ENCODE assay signal across 8 cellular contexts in genomic region chr5:95861858-95862561, GRCh38. TPM values are rescaled to one million over a fixed set of nuclear protein-coding genes. Genes with fewer than 3 reads are reported as not detected.
DNase-seq lines count a peak whose midpoint lies in the region; ATAC-seq and TF ChIP-seq lines count a peak whose summit lies in the region.

No MANE protein-coding gene starts in this region.

- no peak for TF ChIP-seq CTCF in WI38 (IDR thresholded peaks at IDR 0.05; ENCODE audit: low read depth, low read length)

- DNase-seq in H4 (ENCODE audit: low spot score) (peak; percentile 80), amygdala (lab: John Stamatoyannopoulos, UW) (no peak), cerebellar nuclear complex (lab: John Stamatoyannopoulos, UW) (no peak)
- DNase-seq in stimulated activated CD4-positive, alpha-beta T cell treated with anti-CD3 and anti-CD28 coated beads, Interleukin-4, amount 100 ng/mL, for 24 hours, result peak; percentile 40

- ATAC-seq in esophagus mucosa (peak; percentile 22), HG03095 (IDR thresholded peaks at IDR 0.05; ENCODE audit: unreplicated experiment) (no peak), HG03196 (IDR thresholded peaks at IDR 0.05; ENCODE audit: unreplicated experiment) (no peak)

- H3K4me3 ChIP-seq in WI38 (ENCODE audit: low read depth, low read length), result peak overlapping the region; percentile 11; the same call in 1 of the 2 replicates

RNA-seq across cellular contexts. Expression of gene GLRX, which starts 39.5 kb away (rescaled TPM):
- total RNA-seq in H4 (2014; rRNA removed; shearing (Covaris generic)), result 27.0 and 62.0 TPM in 2 replicates
- 3.2 TPM for total RNA-seq in esophagus mucosa

Comparison
In these comparisons a context has a peak if more than half of its experiments do, and no peak if none do; other contexts are left out.
1. DNase-seq: peak in H4 (single experiment) and stimulated activated CD4-positive, alpha-beta T cell treated with anti-CD3 and anti-CD28 coated beads, Interleukin-4, amount 100 ng/mL, for 24 hours (single experiment); none in amygdala (0 of 56) and cerebellar nuclear complex (0 of 2).